In genomic region chr13:109722068-109722467, GRCh38 we compare ENCODE assay signal across 2 cellular contexts.
TF ChIP-seq lines count a peak whose summit lies in the region.

No MANE protein-coding gene starts in this region.

TF ChIP-seq in liver, 16 proteins besides CTCF, POLR2A, EP300 and RAD21 (continued from another document):
- TF ChIP-seq ZBTB33 (IDR thresholded peaks at IDR 0.05) (no peak), FOXA2 (IDR thresholded peaks at IDR 0.05) (no peak), MAX (IDR thresholded peaks at IDR 0.05) (no peak), NR2F2 (IDR thresholded peaks at IDR 0.05) (no peak), JUND (IDR thresholded peaks at IDR 0.05) (no peak), HNF4G (IDR thresholded peaks at IDR 0.05) (no peak), GABPA (IDR thresholded peaks at IDR 0.05 in 1 of 2, conservative IDR thresholded peaks at IDR 0.05 in 1 of 2) (no peak)

TF ChIP-seq in HepG2, 621 proteins besides CTCF, POLR2A, EP300 and RAD21 (continued from another document):
- TF ChIP-seq MAX (IDR thresholded peaks at IDR 0.05) (no peak), SUZ12 (IDR thresholded peaks at IDR 0.05; ENCODE audit: low read depth, low read length) (no peak), ATM (IDR thresholded peaks at IDR 0.05; ENCODE audit: borderline replicate concordance) (no peak)
